In genomic region chr9:36110434-36110833, GRCh38 we compare ENCODE assay signal across 1 cellular context.
TF ChIP-seq lines count a peak whose summit lies in the region.

No MANE protein-coding gene starts in this region.

TF ChIP-seq in H1, 55 proteins besides CTCF, POLR2A, EP300 and RAD21:
- no peak for TF ChIP-seq TCF12 (IDR thresholded peaks at IDR 0.05; ENCODE audit: low read depth, low read length)
- TF ChIP-seq SP1 (IDR thresholded peaks at IDR 0.05; ENCODE audit: low read depth, low read length) = no peak
- no peak for TF ChIP-seq CEBPB (IDR thresholded peaks at IDR 0.05; ENCODE audit: low read depth, low read length)
- TF ChIP-seq SIN3A (conservative IDR thresholded peaks at IDR 0.05 in 1 of 2, IDR thresholded peaks at IDR 0.05 in 1 of 2; ENCODE audit: low read depth in 1 of 2, low read length in 2 of 2) = no peak
- no peak for TF ChIP-seq MAFK (IDR thresholded peaks at IDR 0.05; ENCODE audit: low read depth, low read length)
- no peak for TF ChIP-seq SUZ12 (IDR thresholded peaks at IDR 0.05; ENCODE audit: low read length)
- no peak for TF ChIP-seq CHD2 (IDR thresholded peaks at IDR 0.05; ENCODE audit: low read length)
- no peak for TF ChIP-seq JUN (IDR thresholded peaks at IDR 0.05; ENCODE audit: low read depth, low read length)
- TF ChIP-seq HDAC6 (IDR thresholded peaks at IDR 0.05; ENCODE audit: low read depth, low read length) = no peak
- no peak for TF ChIP-seq YY1 (IDR thresholded peaks at IDR 0.05; ENCODE audit: low read depth, low read length)
- TF ChIP-seq TEAD4 (IDR thresholded peaks at IDR 0.05; ENCODE audit: low read depth, low read length) = no peak
